ENCODE assay signal across 9 cellular contexts in the genomic region with DNA sequence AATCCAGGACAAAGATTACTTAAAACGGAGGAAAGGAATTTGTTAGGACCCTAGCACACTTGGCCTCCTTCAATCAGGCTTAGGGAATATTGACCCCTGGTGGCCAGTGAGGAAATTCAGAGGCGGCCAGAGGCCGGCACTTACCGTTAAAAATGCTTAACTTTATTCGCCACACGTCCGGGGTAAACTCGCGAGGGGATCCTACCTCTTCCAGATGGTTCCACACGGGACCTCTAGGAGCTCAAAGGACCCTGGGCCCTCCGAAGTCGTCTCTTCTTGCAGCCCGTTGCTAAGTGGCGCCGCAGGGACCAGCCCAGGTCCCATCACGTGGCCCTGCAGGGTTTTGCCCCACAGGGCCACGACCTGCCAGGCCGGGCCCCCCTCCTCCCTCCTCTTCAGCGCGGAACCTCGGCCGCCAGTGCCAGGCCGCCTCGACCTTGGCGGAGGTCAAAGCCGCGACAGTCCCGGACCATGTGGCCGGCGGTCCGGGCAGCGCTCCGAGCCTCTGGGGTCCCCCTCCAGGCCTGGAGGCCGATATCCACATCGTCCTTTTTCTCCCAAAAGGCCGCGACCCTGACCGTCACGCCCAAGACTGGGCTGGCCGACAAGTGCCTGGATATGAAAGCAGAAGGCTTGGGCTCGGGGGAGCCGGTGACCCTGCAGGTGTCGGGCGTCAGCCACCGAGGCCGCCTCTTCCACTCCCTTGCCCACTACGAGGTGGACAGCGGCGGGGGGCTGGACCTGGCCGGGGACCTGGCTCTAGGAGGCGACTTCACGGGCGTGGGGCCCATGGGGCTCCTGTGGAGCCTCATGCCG. TPM values are rescaled to one million over a fixed set of nuclear protein-coding genes. Genes with fewer than 3 reads are reported as not detected.
DNase-seq lines count a peak whose midpoint lies in the region; ATAC-seq and TF ChIP-seq lines count a peak whose summit lies in the region.
"Had no signal": no experiment of that assay in that cellular context is flagged by ENCODE, and none has a peak within 500 bp of the region (broad histone marks: within the 10 kb centered on the region; RNA-seq: fewer than 3 reads in every experiment).

No MANE protein-coding gene starts in this region.

- H3K36me3 Mint-ChIP-seq in activated CD8-positive, alpha-beta T cell treated with anti-CD3 and anti-CD28 coated beads, Interleukin-2, amount 10 ng/mL, durations not matched to agents 7 days and 5 days (ENCODE audit: low read depth) = no peaks in the 10 kb centered on the region

- H3K4me1 Mint-ChIP-seq in activated CD8-positive, alpha-beta T cell treated with anti-CD3 and anti-CD28 coated beads, Interleukin-2, amount 10 ng/mL, durations not matched to agents 7 days and 5 days (ENCODE audit: low read depth) = peaks cover 5% of the 10 kb centered on the region

- H3K27ac ChIP-seq in ectodermal cell (ENCODE audit: insufficient read depth, low read depth, low read length, poor library complexity, severe bottlenecking) = no peak overlapping the region

- POLR2A ChIA-PET in activated CD8-positive, alpha-beta T cell treated with anti-CD3 and anti-CD28 coated beads, Interleukin-2, amount 10 ng/mL, durations not matched to agents 7 days and 5 days (lab: Charles Lee) = no interaction called here

- peak in 1 of 3 donors; percentile 94 for TF ChIP-seq CTCF in lower leg skin (IDR thresholded peaks at IDR 0.05)

- H3K27me3 Mint-ChIP-seq in activated CD8-positive, alpha-beta T cell treated with anti-CD3 and anti-CD28 coated beads, Interleukin-2, amount 10 ng/mL, durations not matched to agents 7 days and 5 days (ENCODE audit: low read depth) = peaks cover 8% of the 10 kb centered on the region

- CTCF ChIA-PET in activated CD8-positive, alpha-beta T cell treated with anti-CD3 and anti-CD28 coated beads, Interleukin-2, amount 10 ng/mL, durations not matched to agents 7 days and 5 days (lab: Charles Lee) = interaction anchor here (0.8 to 3.9 kb wide), 12 partner anchors 11 to 380 kb away, joined by 3 to 51 read pairs (median 4); partner anchors contain the start of genes ACOT2, ACOT6 and DNAL1

- no peaks in the 10 kb centered on the region for H3K9me3 Mint-ChIP-seq in activated CD8-positive, alpha-beta T cell treated with anti-CD3 and anti-CD28 coated beads, Interleukin-2, amount 10 ng/mL, durations not matched to agents 7 days and 5 days (ENCODE audit: insufficient read depth)

- peak; percentile 59 for DNase-seq in D341Med (ENCODE audit: low spot score)
- DNase-seq in NCI-H524 treated with DMSO at 0.1 percent for 48 hours (lab: John Stamatoyannopoulos, UW) = peak; percentile 40
- peak; percentile 71 for DNase-seq in activated CD8-positive, alpha-beta T cell treated with anti-CD3 and anti-CD28 coated beads, Interleukin-2, amount 10 ng/mL, durations not matched to agents 7 days and 5 days
- peak; percentile 47 to 90 for DNase-seq in lower leg skin (ENCODE audit: low spot score in 2 of 2)
- peak; percentile 39 to 46 for DNase-seq in stimulated activated CD4-positive, alpha-beta T cell treated with anti-CD3 and anti-CD28 coated beads, Interleukin-4, amount 100 ng/mL, for 4 hours
- no peak for DNase-seq in SKM-1 (lab: John Stamatoyannopoulos, UW; ENCODE audit: unreplicated experiment)

- H3K4me3 ChIP-seq in ectodermal cell (ENCODE audit: insufficient read depth, low read depth, low read length) (peak overlapping the region; percentile 54), lower leg skin (ENCODE audit: low read depth, poor library complexity, severe bottlenecking) (peak overlapping the region; percentile 23)

- H3K27ac Mint-ChIP-seq in activated CD8-positive, alpha-beta T cell treated with anti-CD3 and anti-CD28 coated beads, Interleukin-2, amount 10 ng/mL, durations not matched to agents 7 days and 5 days = no peak overlapping the region

- intact Hi-C loops in lower leg skin (cut with DNase I; ENCODE audit: low total_unique reads) = loop anchor here (10.0 kb wide), 1 partner anchor 129 kb away; no protein-coding TSS in a partner anchor

- no peaks in the 10 kb centered on the region for H3K9me3 ChIP-seq in ectodermal cell (ENCODE audit: control insufficient read depth, low read length)

- no peaks in the 10 kb centered on the region for H3K36me3 ChIP-seq in ectodermal cell (ENCODE audit: control insufficient read depth, insufficient read depth, low read length)

- WGBS in ectodermal cell, 2 experiments = 1 to 2% methylated on average over 54 of the region's 54 CpGs
- WGBS in lower leg skin, 2 donors = 2 to 3% methylated on average over 40 to 46 of the region's 54 CpGs

- peak overlapping the region; percentile 53 for H3K4me3 Mint-ChIP-seq in activated CD8-positive, alpha-beta T cell treated with anti-CD3 and anti-CD28 coated beads, Interleukin-2, amount 10 ng/mL, durations not matched to agents 7 days and 5 days

- ATAC-seq in HG02759 (IDR thresholded peaks at IDR 0.05; ENCODE audit: unreplicated experiment) = peak; percentile 67
- peak; percentile 87 for ATAC-seq in activated CD8-positive, alpha-beta T cell treated with anti-CD3 and anti-CD28 coated beads, Interleukin-2, amount 10 ng/mL, durations not matched to agents 7 days and 5 days

- H3K27me3 ChIP-seq in ectodermal cell (ENCODE audit: control insufficient read depth, insufficient read depth, low read length, poor library complexity, severe bottlenecking) = peaks cover 23% of the 10 kb centered on the region

- no peak for TF ChIP-seq POLR2A in lower leg skin (IDR thresholded peaks at IDR 0.05)

- H3K4me1 ChIP-seq in ectodermal cell (ENCODE audit: control insufficient read depth, insufficient read depth, low read length) = no peaks in the 10 kb centered on the region

RNA-seq across cellular contexts. Expression of gene DNAL1, which starts 11.1 kb away (rescaled TPM):
- total RNA-seq in activated CD8-positive, alpha-beta T cell treated with anti-CD3 and anti-CD28 coated beads, Interleukin-2, amount 10 ng/mL, durations not matched to agents 7 days and 5 days = 1 to 10 TPM; 5.7 to 6.3 TPM
- 18.3 TPM for polyA plus RNA-seq in ectodermal cell (2013, experiment 1 of 4)
- polyA plus RNA-seq in ectodermal cell (2013, experiment 2 of 4) = 22.4 TPM
- 10.3 TPM for polyA plus RNA-seq in ectodermal cell (2013, experiment 3 of 4)
- polyA plus RNA-seq in ectodermal cell (2013, experiment 4 of 4) = 12.2 TPM
- total RNA-seq in lower leg skin = 1 to 10 TPM; 1.3 to 5.4 (median 3.1) TPM

RNA-seq across cellular contexts. Expression of gene ACOT6, which starts 21.4 kb away (rescaled TPM):
- not detected for total RNA-seq in activated CD8-positive, alpha-beta T cell treated with anti-CD3 and anti-CD28 coated beads, Interleukin-2, amount 10 ng/mL, durations not matched to agents 7 days and 5 days
- not detected for polyA plus RNA-seq in ectodermal cell (2013, experiment 1 of 4)
- polyA plus RNA-seq in ectodermal cell (2013, experiment 2 of 4) = not detected
- polyA plus RNA-seq in ectodermal cell (2013, experiment 3 of 4) = not detected
- not detected for polyA plus RNA-seq in ectodermal cell (2013, experiment 4 of 4)
- under 1 TPM in 1 of 4 donors, not detected in 3; 0.45 TPM for total RNA-seq in lower leg skin
- total RNA-seq: T-helper 2 cell treated with Interferon-gamma antibody and Interleukin-4, amounts not matched to agents 100 ng/mL and 5 ng/mL, for 36 hours had no signal

RNA-seq across cellular contexts. Expression of gene ACOT4, which starts 42.1 kb away (rescaled TPM):
- 1 to 10 TPM; 1.2 to 1.3 TPM for total RNA-seq in activated CD8-positive, alpha-beta T cell treated with anti-CD3 and anti-CD28 coated beads, Interleukin-2, amount 10 ng/mL, durations not matched to agents 7 days and 5 days
- polyA plus RNA-seq in ectodermal cell (2013, experiment 1 of 4) = 0.44 TPM
- polyA plus RNA-seq in ectodermal cell (2013, experiment 2 of 4) = 0.39 TPM
- 0.48 TPM for polyA plus RNA-seq in ectodermal cell (2013, experiment 3 of 4)
- polyA plus RNA-seq in ectodermal cell (2013, experiment 4 of 4) = 0.65 TPM
- 1 to 10 TPM in 3 of 4 donors, under 1 TPM in 1; 0.53 to 2.7 (median 1.4) TPM for total RNA-seq in lower leg skin
